28 cellular contexts compared by ENCODE assay signal in the genomic region with DNA sequence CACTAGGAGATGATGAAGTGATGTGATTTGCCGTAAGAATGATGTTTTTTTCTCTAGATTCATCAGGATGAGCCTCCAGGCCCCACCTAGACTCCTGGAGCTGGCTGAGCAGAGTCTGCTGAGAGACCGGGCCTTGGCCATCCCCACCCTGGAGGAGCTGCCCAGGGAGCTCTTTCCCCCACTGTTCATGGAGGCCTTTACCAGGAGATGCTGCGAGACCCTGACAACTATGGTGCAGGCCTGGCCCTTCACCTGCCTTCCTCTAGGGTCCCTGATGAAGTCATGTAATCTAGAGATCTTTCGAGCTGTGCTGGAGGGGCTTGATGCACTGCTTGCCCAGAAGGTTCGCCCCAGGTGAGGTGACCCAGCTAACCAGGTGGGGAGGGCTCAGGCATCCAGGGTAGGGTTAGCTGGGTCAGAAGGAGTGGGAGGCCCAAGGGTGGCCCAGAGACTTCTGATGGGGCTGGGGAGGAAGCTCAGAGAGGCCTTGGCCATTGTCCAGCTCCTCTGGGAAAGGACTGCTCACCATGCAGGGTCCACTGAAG. TPM values are rescaled to one million over a fixed set of nuclear protein-coding genes. Genes with fewer than 3 reads are reported as not detected.
A peak's percentile ranks its signal among the peaks of the same experiment; 100 is the strongest.
DNase-seq lines count a peak whose midpoint lies in the region; ATAC-seq and TF ChIP-seq lines count a peak whose summit lies in the region.
"Had no signal": no experiment of that assay in that cellular context is flagged by ENCODE, and none has a peak within 500 bp of the region (broad histone marks: within the 10 kb centered on the region; RNA-seq: fewer than 3 reads in every experiment).

No MANE protein-coding gene starts in this region.

- H2AK5ac ChIP-seq in neuronal stem cell (ENCODE audit: low read depth, low read length): no peak overlapping the region

- intact Hi-C loops in heart right ventricle (cut with DNase I): no loop called here
- intact Hi-C loops in esophagus muscularis mucosa (cut with DNase I): no loop called here

- H3K9me3 Mint-ChIP-seq in stimulated activated memory B cell treated with anti-CD40 and anti-IgM and Interleukin-4, amounts not matched to agents 10 μg/mL and 1 μg/mL and 100 μg/mL, for 72 hours: no peaks in the 10 kb centered on the region
- H3K9me3 Mint-ChIP-seq: CD4-positive, alpha-beta memory T cell; CD8-positive, alpha-beta memory T cell had no signal

- H2BK120ac ChIP-seq in neuronal stem cell (ENCODE audit: low read depth, low read length): no peak overlapping the region

- no peak overlapping the region for H4K91ac ChIP-seq in neuronal stem cell (ENCODE audit: low read depth, low read length, poor library complexity)

- H3K18ac ChIP-seq in neuronal stem cell (ENCODE audit: low read length): peak overlapping the region; percentile 32

- no peak overlapping the region for H3K4me2 ChIP-seq in neuronal stem cell (ENCODE audit: insufficient read depth, low read length, poor library complexity, severe bottlenecking)
- H3K4me2 ChIP-seq: A549, BLaER1 had no signal

- peak overlapping the region; percentile 59 for H2BK5ac ChIP-seq in neuronal stem cell (ENCODE audit: low read length)

- H3K4me3 ChIP-seq in right atrium auricular region (no peak overlapping the region), heart right ventricle (no peak overlapping the region), esophagus muscularis mucosa (no peak overlapping the region), neuronal stem cell (ENCODE audit: low read length in 2 of 2) (no peak overlapping the region)
- H3K4me3 ChIP-seq: A549, BLaER1 had no signal

- H3K79me1 ChIP-seq in neuronal stem cell (ENCODE audit: low read depth, low read length): peaks cover 2% of the 10 kb centered on the region

- peaks cover 43% of the 10 kb centered on the region for H3K27me3 Mint-ChIP-seq in stimulated activated memory B cell treated with anti-CD40 and anti-IgM and Interleukin-4, amounts not matched to agents 10 μg/mL and 1 μg/mL and 100 μg/mL, for 72 hours

- peak; percentile 38 for DNase-seq in right atrium auricular region (ENCODE audit: low spot score)
- DNase-seq in heart right ventricle: no peak
- peak; percentile 66 for DNase-seq in esophagus muscularis mucosa (ENCODE audit: extremely low spot score)
- no peak for DNase-seq in neuronal stem cell (ENCODE audit: low spot score)
- no peak for DNase-seq in ureter (ENCODE audit: low spot score)
- DNase-seq in hepatic stellate cell (ENCODE audit: low spot score): no peak
- DNase-seq: BE2C; C1 segment of cervical spinal cord; CD4-positive, alpha-beta memory T cell; CD4-positive, CD25-positive, alpha-beta regulatory T cell; CD8-positive, alpha-beta memory T cell; COR-L47; DMS 273 treated with DMSO at 0.1 percent for 48 hours; DMS153; DMS53; DMS79; DND-41; EL; GDM1 had no signal

- H3K9ac ChIP-seq in neuronal stem cell (ENCODE audit: low read depth, low read length, poor library complexity): no peak overlapping the region
- H3K9ac ChIP-seq: BLaER1 had no signal

- no peak overlapping the region for H2AFZ ChIP-seq in neuronal stem cell (ENCODE audit: low read length)

- H4K8ac ChIP-seq in neuronal stem cell (ENCODE audit: low read depth, low read length): no peak overlapping the region

- no peak for TF ChIP-seq EP300 in esophagus muscularis mucosa (IDR thresholded peaks at IDR 0.05)

- H2BK15ac ChIP-seq in neuronal stem cell (ENCODE audit: low read length): no peak overlapping the region

- WGBS in heart right ventricle, 2 donors: 77% methylated on average over 5 of the region's 5 CpGs
- WGBS in esophagus muscularis mucosa: 72% methylated on average over 2 of the region's 5 CpGs
- no CpG with 5 or more reads among the region's 5 CpGs for WGBS in neuronal stem cell (ENCODE audit: extremely low coverage in 2 of 2, insufficient read length in 2 of 2, insufficient replicate concordance in 1 of 2), 2 donors

- TF ChIP-seq CTCF in right atrium auricular region (IDR thresholded peaks at IDR 0.05): no peak
- no peak for TF ChIP-seq CTCF in heart right ventricle (IDR thresholded peaks at IDR 0.05)
- no peak for TF ChIP-seq CTCF in esophagus muscularis mucosa (IDR thresholded peaks at IDR 0.05)

- H3K14ac ChIP-seq in neuronal stem cell (ENCODE audit: low read length): no peak overlapping the region

- H3K4me1 ChIP-seq in right atrium auricular region: no peaks in the 10 kb centered on the region
- no peaks in the 10 kb centered on the region for H3K4me1 ChIP-seq in heart right ventricle
- no peaks in the 10 kb centered on the region for H3K4me1 ChIP-seq in esophagus muscularis mucosa
- no peaks in the 10 kb centered on the region for H3K4me1 ChIP-seq in neuronal stem cell (ENCODE audit: control insufficient read depth in 2 of 2, insufficient read depth in 1 of 2, low read depth in 1 of 2, low read length in 2 of 2)
- H3K4me1 ChIP-seq: A549, BE2C, BLaER1 had no signal

- no peak overlapping the region for H3K4me3 Mint-ChIP-seq in stimulated activated memory B cell treated with anti-CD40 and anti-IgM and Interleukin-4, amounts not matched to agents 10 μg/mL and 1 μg/mL and 100 μg/mL, for 72 hours
- H3K4me3 Mint-ChIP-seq: CD14-positive monocyte; CD4-positive, alpha-beta memory T cell; CD4-positive, CD25-positive, alpha-beta regulatory T cell; CD8-positive, alpha-beta memory T cell had no signal

- H3K23ac ChIP-seq in neuronal stem cell (ENCODE audit: low read depth, low read length, poor library complexity): no peak overlapping the region

- no peak for ATAC-seq in heart right ventricle
- ATAC-seq in stimulated activated memory B cell treated with anti-CD40 and anti-IgM and Interleukin-4, amounts not matched to agents 10 μg/mL and 1 μg/mL and 100 μg/mL, for 72 hours: peak; percentile 18
- no peak for ATAC-seq in esophagus mucosa
- ATAC-seq: A549 had no signal

- no peaks in the 10 kb centered on the region for H3K36me3 Mint-ChIP-seq in stimulated activated memory B cell treated with anti-CD40 and anti-IgM and Interleukin-4, amounts not matched to agents 10 μg/mL and 1 μg/mL and 100 μg/mL, for 72 hours
- H3K36me3 Mint-ChIP-seq: CD14-positive monocyte; CD4-positive, alpha-beta memory T cell; CD4-positive, CD25-positive, alpha-beta regulatory T cell; CD8-positive, alpha-beta memory T cell had no signal

- H3K27me3 ChIP-seq in right atrium auricular region (no peaks in the 10 kb centered on the region), heart right ventricle (peaks cover 0 to 27% (median 22%) of the 10 kb centered on the region in 7 donors), esophagus muscularis mucosa (peaks cover 0 to 32% (median 0%) of the 10 kb centered on the region in 4 donors), neuronal stem cell (ENCODE audit: control insufficient read depth in 3 of 3, insufficient read depth in 3 of 3, low read depth in 1 of 3, low read length in 3 of 3) (peaks cover 0 to 43% (median 4%) of the 10 kb centered on the region in 3 experiments)
- H3K27me3 ChIP-seq: BE2C, BLaER1 had no signal

- no peaks in the 10 kb centered on the region for H3K9me3 ChIP-seq in right atrium auricular region
- no peaks in the 10 kb centered on the region for H3K9me3 ChIP-seq in heart right ventricle
- H3K9me3 ChIP-seq in esophagus muscularis mucosa: no peaks in the 10 kb centered on the region
- H3K9me3 ChIP-seq in neuronal stem cell (replicated peaks in 1 of 2; ENCODE audit: control insufficient read depth in 2 of 2, insufficient read depth in 1 of 2, low read depth in 1 of 2, low read length in 2 of 2): no peaks in the 10 kb centered on the region
- H3K9me3 ChIP-seq: A549, BE2C, BLaER1 had no signal

- H3K27ac Mint-ChIP-seq in stimulated activated memory B cell treated with anti-CD40 and anti-IgM and Interleukin-4, amounts not matched to agents 10 μg/mL and 1 μg/mL and 100 μg/mL, for 72 hours: no peak overlapping the region
- H3K27ac Mint-ChIP-seq: CD14-positive monocyte; CD4-positive, alpha-beta memory T cell; CD4-positive, CD25-positive, alpha-beta regulatory T cell; CD8-positive, alpha-beta memory T cell had no signal

- no peak overlapping the region for H3K27ac ChIP-seq in right atrium auricular region
- no peak overlapping the region for H3K27ac ChIP-seq in heart right ventricle
- H3K27ac ChIP-seq in esophagus muscularis mucosa (replicated peaks in 1 of 4): no peak overlapping the region
- H3K27ac ChIP-seq in neuronal stem cell (replicated peaks; ENCODE audit: low read length): no peak overlapping the region
- H3K27ac ChIP-seq: 22Rv1, A549, BLaER1 had no signal

- H2BK12ac ChIP-seq in neuronal stem cell (ENCODE audit: low read length): no peak overlapping the region

- H3K4me1 Mint-ChIP-seq in stimulated activated memory B cell treated with anti-CD40 and anti-IgM and Interleukin-4, amounts not matched to agents 10 μg/mL and 1 μg/mL and 100 μg/mL, for 72 hours: no peaks in the 10 kb centered on the region
- H3K4me1 Mint-ChIP-seq: CD14-positive monocyte; CD4-positive, alpha-beta memory T cell; CD4-positive, CD25-positive, alpha-beta regulatory T cell; CD8-positive, alpha-beta memory T cell had no signal

- H3K4ac ChIP-seq in neuronal stem cell (ENCODE audit: low read length): no peak overlapping the region

- H3K36me3 ChIP-seq in right atrium auricular region (no peaks in the 10 kb centered on the region), heart right ventricle (no peaks in the 10 kb centered on the region), esophagus muscularis mucosa (no peaks in the 10 kb centered on the region), neuronal stem cell (replicated peaks in 1 of 2; ENCODE audit: control insufficient read depth in 2 of 2, insufficient read depth in 2 of 2, low read length in 2 of 2) (no peaks in the 10 kb centered on the region)
- H3K36me3 ChIP-seq: BE2C, BLaER1 had no signal

- TF ChIP-seq POLR2A in esophagus muscularis mucosa (IDR thresholded peaks at IDR 0.05; ENCODE audit: low read depth): no peak

RNA-seq across cellular contexts. Expression of a gene that starts 1.3 kb away (rescaled TPM):
- total RNA-seq in right atrium auricular region (not detected), heart right ventricle (not detected), esophagus muscularis mucosa (not detected), esophagus mucosa (not detected), ureter (not detected)
- not detected for polyA plus RNA-seq in heart right ventricle
- polyA plus RNA-seq in neuronal stem cell (2013, experiment 1 of 2): not detected
- polyA plus RNA-seq in neuronal stem cell (2013, experiment 2 of 2): not detected
- total RNA-seq: A172; CD4-positive, alpha-beta memory T cell; CD4-positive, CD25-positive, alpha-beta regulatory T cell; CD8-positive, alpha-beta memory T cell; Daoy; G401 had no signal
- polyA plus RNA-seq: A549; CD14-positive monocyte; CD4-positive, alpha-beta memory T cell; CD4-positive, CD25-positive, alpha-beta regulatory T cell; CD8-positive, alpha-beta memory T cell had no signal

RNA-seq across cellular contexts. Expression of a gene that starts 16.3 kb away (rescaled TPM):
- not detected for total RNA-seq in right atrium auricular region
- total RNA-seq in heart right ventricle: not detected
- not detected for polyA plus RNA-seq in heart right ventricle
- total RNA-seq in esophagus muscularis mucosa: not detected
- polyA plus RNA-seq in neuronal stem cell (2013, experiment 1 of 2): not detected
- not detected for polyA plus RNA-seq in neuronal stem cell (2013, experiment 2 of 2)
- total RNA-seq in esophagus mucosa: not detected
- not detected for total RNA-seq in ureter
- total RNA-seq: A172; CD4-positive, alpha-beta memory T cell; CD4-positive, CD25-positive, alpha-beta regulatory T cell; CD8-positive, alpha-beta memory T cell; Daoy had no signal
- polyA plus RNA-seq: A549; CD14-positive monocyte; CD4-positive, alpha-beta memory T cell; CD4-positive, CD25-positive, alpha-beta regulatory T cell; CD8-positive, alpha-beta memory T cell had no signal

RNA-seq across cellular contexts. Expression of a gene that starts 28.9 kb away (rescaled TPM):
- total RNA-seq in right atrium auricular region (not detected), heart right ventricle (not detected), esophagus muscularis mucosa (not detected), esophagus mucosa (not detected), ureter (not detected)
- not detected for polyA plus RNA-seq in heart right ventricle
- polyA plus RNA-seq in neuronal stem cell (2013, experiment 1 of 2): not detected
- not detected for polyA plus RNA-seq in neuronal stem cell (2013, experiment 2 of 2)
- total RNA-seq: A172; CD4-positive, alpha-beta memory T cell; CD4-positive, CD25-positive, alpha-beta regulatory T cell; CD8-positive, alpha-beta memory T cell; Daoy; G401 had no signal
- polyA plus RNA-seq: A549; CD14-positive monocyte; CD4-positive, alpha-beta memory T cell; CD4-positive, CD25-positive, alpha-beta regulatory T cell; CD8-positive, alpha-beta memory T cell had no signal

RNA-seq across cellular contexts. Expression of a gene that starts 56.3 kb away (rescaled TPM):
- total RNA-seq in right atrium auricular region (not detected), heart right ventricle (not detected), esophagus muscularis mucosa (not detected), esophagus mucosa (not detected), ureter (not detected)
- not detected for polyA plus RNA-seq in heart right ventricle
- polyA plus RNA-seq in neuronal stem cell (2013, experiment 1 of 2): not detected
- not detected for polyA plus RNA-seq in neuronal stem cell (2013, experiment 2 of 2)
- total RNA-seq: A172; CD4-positive, alpha-beta memory T cell; CD4-positive, CD25-positive, alpha-beta regulatory T cell; CD8-positive, alpha-beta memory T cell; Daoy; G401 had no signal
- polyA plus RNA-seq: A549; CD14-positive monocyte; CD4-positive, alpha-beta memory T cell; CD4-positive, CD25-positive, alpha-beta regulatory T cell; CD8-positive, alpha-beta memory T cell had no signal

RNA-seq across cellular contexts. Expression of a gene that starts 59.0 kb away (rescaled TPM):
- not detected for total RNA-seq in right atrium auricular region
- total RNA-seq in heart right ventricle: not detected
- not detected for polyA plus RNA-seq in heart right ventricle
- total RNA-seq in esophagus muscularis mucosa: not detected
- not detected for polyA plus RNA-seq in neuronal stem cell (2013, experiment 1 of 2)
- not detected for polyA plus RNA-seq in neuronal stem cell (2013, experiment 2 of 2)
- total RNA-seq in esophagus mucosa: not detected
- not detected for total RNA-seq in ureter
- total RNA-seq: A172; CD4-positive, alpha-beta memory T cell; CD4-positive, CD25-positive, alpha-beta regulatory T cell; CD8-positive, alpha-beta memory T cell; Daoy; G401 had no signal
- polyA plus RNA-seq: A549; CD14-positive monocyte; CD4-positive, alpha-beta memory T cell; CD4-positive, CD25-positive, alpha-beta regulatory T cell; CD8-positive, alpha-beta memory T cell had no signal

Comparison
In these comparisons a context has a peak if more than half of its experiments do, and no peak if none do; other contexts are left out.
1. DNase-seq: peak in right atrium auricular region (single experiment) and esophagus muscularis mucosa (single experiment); none in heart right ventricle (0 of 2), neuronal stem cell (single experiment), ureter (single experiment) and hepatic stellate cell (single experiment).